In genomic region chr10:28890121-28890950, GRCh38 we compare ENCODE assay signal across 23 cellular contexts.
DNase-seq lines count a peak whose midpoint lies in the region; ATAC-seq, FAIRE-seq and TF ChIP-seq lines count a peak whose summit lies in the region.
"Had no signal": no experiment of that assay in that cellular context is flagged by ENCODE, and none has a peak within 500 bp of the region (broad histone marks: within the 10 kb centered on the region; RNA-seq: fewer than 3 reads in every experiment).

No MANE protein-coding gene starts in this region.

- H3K36me3 Mint-ChIP-seq in activated T-helper 17 cell treated with anti-CD3 and anti-CD28 coated beads, Interleukin-2, amount 50 U/mL, for 72 hours (ENCODE audit: low read depth): no peaks in the 10 kb centered on the region
- H3K36me3 Mint-ChIP-seq: CD4-positive, CD25-positive, alpha-beta regulatory T cell had no signal

- H3K27ac Mint-ChIP-seq in stimulated activated naive CD8-positive, alpha-beta T cell treated with anti-CD3 and anti-CD28 coated beads, Interleukin-15, amount 100 ng/mL, for 72 hours: no peak overlapping the region
- H3K27ac Mint-ChIP-seq in activated T-helper 17 cell treated with anti-CD3 and anti-CD28 coated beads, Interleukin-2, amount 50 U/mL, for 72 hours: no peak overlapping the region
- H3K27ac Mint-ChIP-seq: CD4-positive, CD25-positive, alpha-beta regulatory T cell; GM23338 had no signal

- H3K27me3 ChIP-seq in osteoblast (ENCODE audit: insufficient read depth, low read length): no peaks in the 10 kb centered on the region
- H3K27me3 ChIP-seq: BE2C had no signal

- no peak overlapping the region for H3K4me3 ChIP-seq in osteoblast (ENCODE audit: insufficient read depth, low read length)
- H3K4me3 ChIP-seq: GM23338 had no signal

- H3K4me2 ChIP-seq in osteoblast (ENCODE audit: insufficient read depth, low read length): no peak overlapping the region
- H3K4me2 ChIP-seq: GM23338, KMS-11 had no signal

- no peaks in the 10 kb centered on the region for H3K9me3 ChIP-seq in osteoblast (ENCODE audit: low read depth, low read length)
- H3K9me3 ChIP-seq: BE2C had no signal

- H2AFZ ChIP-seq in osteoblast (ENCODE audit: low read length): peak overlapping the region; percentile 15
- H2AFZ ChIP-seq: GM23338 had no signal

- peak; percentile 40 for ATAC-seq in stimulated activated naive CD8-positive, alpha-beta T cell treated with anti-CD3 and anti-CD28 coated beads, Interleukin-15, amount 100 ng/mL, for 72 hours
- no peak for ATAC-seq in stimulated activated naive CD8-positive, alpha-beta T cell treated with anti-CD3 and anti-CD28 coated beads, Interleukin-15, Interleukin-2, amounts not matched to agents 100 U/mL and 50 U/mL, for 24 hours
- ATAC-seq in activated T-helper 17 cell treated with anti-CD3 and anti-CD28 coated beads, Interleukin-2, amount 50 U/mL, for 72 hours (replicated peaks): peak; percentile 18
- ATAC-seq in GM21529 (IDR thresholded peaks at IDR 0.05; ENCODE audit: unreplicated experiment): no peak
- ATAC-seq: GM23338 had no signal

- H3K4me3 Mint-ChIP-seq in stimulated activated naive CD8-positive, alpha-beta T cell treated with anti-CD3 and anti-CD28 coated beads, Interleukin-15, amount 100 ng/mL, for 72 hours: no peak overlapping the region
- no peak overlapping the region for H3K4me3 Mint-ChIP-seq in activated T-helper 17 cell treated with anti-CD3 and anti-CD28 coated beads, Interleukin-2, amount 50 U/mL, for 72 hours
- H3K4me3 Mint-ChIP-seq: CD4-positive, CD25-positive, alpha-beta regulatory T cell; GM23338 had no signal

- peaks cover 11% of the 10 kb centered on the region for H3K4me1 ChIP-seq in osteoblast (ENCODE audit: insufficient read depth, low read length)
- H3K4me1 ChIP-seq: BE2C had no signal

- no peak overlapping the region for H3K27ac ChIP-seq in osteoblast (ENCODE audit: low read depth, low read length)
- H3K27ac ChIP-seq: KMS-11 had no signal

- FAIRE-seq in RCC 7860 (lab: Jason Lieb, UNC): no peak
- FAIRE-seq: G401.6, GM12892, HTR-8/SVneo had no signal

- no peaks in the 10 kb centered on the region for H3K36me3 ChIP-seq in osteoblast (ENCODE audit: insufficient read depth, low read length)
- H3K36me3 ChIP-seq: BE2C had no signal

- no peak for DNase-seq in stimulated activated naive CD8-positive, alpha-beta T cell treated with anti-CD3 and anti-CD28 coated beads, Interleukin-15, amount 100 ng/mL, for 72 hours
- no peak for DNase-seq in stimulated activated naive CD8-positive, alpha-beta T cell treated with anti-CD3 and anti-CD28 coated beads, Interleukin-15, Interleukin-2, amounts not matched to agents 100 U/mL and 50 U/mL, for 24 hours
- DNase-seq in osteoblast (ENCODE audit: insufficient read length, low spot score, missing footprints) (peak; percentile 66), RCC 7860 (ENCODE audit: low spot score) (no peak), DMS79 (lab: John Stamatoyannopoulos, UW) (no peak)
- DNase-seq: BE2C; CD4-positive, CD25-positive, alpha-beta regulatory T cell; DND-41; HCEC 1CT; NCI-H1105 treated with DMSO at 0.1 percent for 48 hours; NCI-H1694; NCI-H2081; NCI-H2171; NCI-H524 treated with DMSO at 0.1 percent for 48 hours; NCI-H82; Right ventricle myocardium superior had no signal

- H3K79me2 ChIP-seq in osteoblast (ENCODE audit: insufficient read depth, low read length): no peaks in the 10 kb centered on the region

- no peaks in the 10 kb centered on the region for H4K20me1 ChIP-seq in osteoblast (ENCODE audit: insufficient read depth, low read length)

- TF ChIP-seq CTCF in osteoblast (IDR thresholded peaks at IDR 0.05; ENCODE audit: extremely low read depth, low read depth, low read length): no peak

- no peaks in the 10 kb centered on the region for H3K9me3 Mint-ChIP-seq in stimulated activated naive CD8-positive, alpha-beta T cell treated with anti-CD3 and anti-CD28 coated beads, Interleukin-15, amount 100 ng/mL, for 72 hours
- no peaks in the 10 kb centered on the region for H3K9me3 Mint-ChIP-seq in activated T-helper 17 cell treated with anti-CD3 and anti-CD28 coated beads, Interleukin-2, amount 50 U/mL, for 72 hours
- H3K9me3 Mint-ChIP-seq: CD4-positive, CD25-positive, alpha-beta regulatory T cell; GM23338 had no signal

- no peaks in the 10 kb centered on the region for H3K27me3 Mint-ChIP-seq in stimulated activated naive CD8-positive, alpha-beta T cell treated with anti-CD3 and anti-CD28 coated beads, Interleukin-15, amount 100 ng/mL, for 72 hours
- no peaks in the 10 kb centered on the region for H3K27me3 Mint-ChIP-seq in activated T-helper 17 cell treated with anti-CD3 and anti-CD28 coated beads, Interleukin-2, amount 50 U/mL, for 72 hours
- H3K27me3 Mint-ChIP-seq: CD4-positive, CD25-positive, alpha-beta regulatory T cell had no signal

- H3K4me1 Mint-ChIP-seq in stimulated activated naive CD8-positive, alpha-beta T cell treated with anti-CD3 and anti-CD28 coated beads, Interleukin-15, amount 100 ng/mL, for 72 hours: no peaks in the 10 kb centered on the region
- no peaks in the 10 kb centered on the region for H3K4me1 Mint-ChIP-seq in activated T-helper 17 cell treated with anti-CD3 and anti-CD28 coated beads, Interleukin-2, amount 50 U/mL, for 72 hours
- H3K4me1 Mint-ChIP-seq: CD4-positive, CD25-positive, alpha-beta regulatory T cell; GM23338 had no signal

Comparison
In these comparisons a context has a peak if more than half of its experiments do, and no peak if none do; other contexts are left out.
1. ATAC-seq: peak in stimulated activated naive CD8-positive, alpha-beta T cell treated with anti-CD3 and anti-CD28 coated beads, Interleukin-15, amount 100 ng/mL, for 72 hours (single experiment) and activated T-helper 17 cell treated with anti-CD3 and anti-CD28 coated beads, Interleukin-2, amount 50 U/mL, for 72 hours (single experiment); none in stimulated activated naive CD8-positive, alpha-beta T cell treated with anti-CD3 and anti-CD28 coated beads, Interleukin-15, Interleukin-2, amounts not matched to agents 100 U/mL and 50 U/mL, for 24 hours (single experiment) and GM21529 (single experiment).